ENCODE assay signal across 8 cellular contexts in genomic region chr5:180328296-180329137, GRCh38. TPM values are rescaled to one million over a fixed set of nuclear protein-coding genes. Genes with fewer than 3 reads are reported as not detected.
DNase-seq lines count a peak whose midpoint lies in the region; ATAC-seq and TF ChIP-seq lines count a peak whose summit lies in the region.

No MANE protein-coding gene starts in this region.

- POLR2A ChIA-PET in HCT116 (lab: Charles Lee), result interaction anchor here (0.6 kb wide), 1 partner anchor 35 kb away, joined by 3 read pairs; no protein-coding TSS in a partner anchor

- no peaks in the 10 kb centered on the region for H3K27me3 ChIP-seq in HCT116 (ENCODE audit: insufficient read depth, low read length)
- H3K27me3 ChIP-seq in adrenal gland, result no peaks in the 10 kb centered on the region
- H3K27me3 ChIP-seq in smooth muscle cell (ENCODE audit: low read depth), result no peaks in the 10 kb centered on the region

- WGBS in adrenal gland, 4 donors, result 59 to 67% (median 62%) methylated on average over 29 to 31 of the region's 31 CpGs
- WGBS in smooth muscle cell (ENCODE audit: low lambda C conversion rate), result 78% methylated on average over 31 of the region's 31 CpGs

- H3K9me2 ChIP-seq in HCT116 (ENCODE audit: insufficient read depth), result no peaks in the 10 kb centered on the region

- peaks cover 30% of the 10 kb centered on the region for H3F3A ChIP-seq in smooth muscle cell (ENCODE audit: low read depth)

- TF ChIP-seq CTCF in HCT116 (IDR thresholded peaks at IDR 0.05 in 2 of 3, conservative IDR thresholded peaks at IDR 0.05 in 1 of 3; ENCODE audit: borderline replicate concordance in 1 of 3, insufficient read depth in 1 of 3, low read depth in 2 of 3, low read length in 2 of 3), result peak; percentile 84 to 94 (median 90)
- TF ChIP-seq CTCF in adrenal gland (IDR thresholded peaks at IDR 0.05), result peak; percentile 71 to 80 (median 77)
- TF ChIP-seq CTCF in smooth muscle cell (IDR thresholded peaks at IDR 0.05; ENCODE audit: borderline replicate concordance, insufficient read depth, poor library complexity, severe bottlenecking), result peak; percentile 75

- intact Hi-C loops in HCT116 (cut with micrococcal nuclease), result loop anchor here (1.0 to 2.0 kb wide), 2 partner anchors 35 to 202 kb away; no protein-coding TSS in a partner anchor
- intact Hi-C loops in adrenal gland (cut with DNase I), result no loop called here

- no TSS peak for BruUV-seq in HCT116 (replicated peaks; lab: Mats Ljungman, UMichigan)

- H2AFZ ChIP-seq in HCT116 (ENCODE audit: low read depth, low read length, poor library complexity, severe bottlenecking) (no peak overlapping the region), smooth muscle cell (ENCODE audit: low read depth) (no peak overlapping the region)

- peaks cover 33 to 45% of the 10 kb centered on the region in 2 experiments for H3K4me1 ChIP-seq in HCT116 (ENCODE audit: control insufficient read depth in 1 of 2, insufficient read depth in 2 of 2, low read length in 2 of 2)
- peaks cover 6 to 10% of the 10 kb centered on the region in 2 donors for H3K4me1 ChIP-seq in adrenal gland (replicated peaks in 1 of 2)
- H3K4me1 ChIP-seq in smooth muscle cell (ENCODE audit: low read depth), result peaks cover 19% of the 10 kb centered on the region

- H4K20me1 ChIP-seq in HCT116 (ENCODE audit: insufficient read depth), result no peaks in the 10 kb centered on the region
- H4K20me1 ChIP-seq in smooth muscle cell (ENCODE audit: low read depth), result no peaks in the 10 kb centered on the region

- TF ChIP-seq POLR2A in HCT116 (IDR thresholded peaks at IDR 0.05; ENCODE audit: borderline replicate concordance, extremely low read depth, insufficient read depth, insufficient read length), result no peak
- TF ChIP-seq POLR2A in adrenal gland (IDR thresholded peaks at IDR 0.05), result no peak

- no peaks in the 10 kb centered on the region for H3K79me2 ChIP-seq in HCT116 (ENCODE audit: insufficient read depth, low read length)
- H3K79me2 ChIP-seq in smooth muscle cell (ENCODE audit: low read depth), result peaks cover 19% of the 10 kb centered on the region

- H3K9ac ChIP-seq in HCT116 (ENCODE audit: low read length) (no peak overlapping the region), smooth muscle cell (ENCODE audit: low read depth) (no peak overlapping the region)

- TF ChIP-seq RAD21 in HCT116 (IDR thresholded peaks at IDR 0.05; ENCODE audit: low read depth), result peak; percentile 73

- peak; percentile 90 for ATAC-seq in HCT116
- ATAC-seq in GM18907 (IDR thresholded peaks at IDR 0.05; ENCODE audit: unreplicated experiment), result no peak

- H3K4me3 ChIP-seq in HCT116 (replicated peaks in 1 of 2; ENCODE audit: low read depth in 1 of 2, low read length in 2 of 2) (no peak overlapping the region), adrenal gland (no peak overlapping the region), smooth muscle cell (no peak overlapping the region)

- no peak overlapping the region for H3K27ac ChIP-seq in HCT116 (ENCODE audit: low read depth, low read length)
- no peak overlapping the region for H3K27ac ChIP-seq in adrenal gland
- H3K27ac ChIP-seq in smooth muscle cell (ENCODE audit: low read depth), result peak overlapping the region; percentile 89

- no peak overlapping the region for H3K4me2 ChIP-seq in HCT116 (ENCODE audit: low read length)
- H3K4me2 ChIP-seq in smooth muscle cell, result no peak overlapping the region

- DNase-seq in EH (ENCODE audit: low read depth) (peak; percentile 67), HCT116 (ENCODE audit: low read depth, low spot score) (peak; percentile 74), NCI-H1092 treated with DMSO at 0.1 percent for 48 hours (lab: John Stamatoyannopoulos, UW) (peak; percentile 59), T-helper 1 cell (peak; percentile 63 to 84 (median 76)), adrenal gland (peak; percentile 79 to 94 (median 88)), hepatic stellate cell (ENCODE audit: low spot score) (peak; percentile 64), smooth muscle cell (lab: John Stamatoyannopoulos, UW; ENCODE audit: unreplicated experiment) (no peak)

- RAD21 ChIA-PET in HCT116 (lab: Charles Lee; ENCODE audit: low non-redundant PET in 1 of 2, low total read pairs in 2 of 2, uncharacterized antibody in 2 of 2, unreplicated experiment in 2 of 2), result interaction anchor here (1.3 to 1.4 kb wide), 3 partner anchors 13 to 36 kb away, joined by 4 to 7 read pairs (median 5); no protein-coding TSS in a partner anchor

- H3K36me3 ChIP-seq in HCT116 (ENCODE audit: control insufficient read depth in 1 of 2, insufficient read depth in 2 of 2, low read length in 2 of 2) (peaks cover 0 to 5% of the 10 kb centered on the region in 2 experiments; a peak in 1 of 4 replicates), adrenal gland (replicated peaks in 1 of 2) (no peaks in the 10 kb centered on the region), smooth muscle cell (ENCODE audit: low read depth) (peaks cover 5% of the 10 kb centered on the region)

- CTCF ChIA-PET in HCT116 (lab: Charles Lee), result interaction anchor here (0.6 to 2.0 kb wide), 28 partner anchors 9 to 390 kb away, joined by 3 to 31 read pairs (median 4); partner anchors contain the start of genes GFPT2 and RASGEF1C

- H3K9me3 ChIP-seq in HCT116 (ENCODE audit: control insufficient read depth in 1 of 2, insufficient read depth in 1 of 2, low read depth in 1 of 2, low read length in 2 of 2) (no peaks in the 10 kb centered on the region), adrenal gland (replicated peaks in 1 of 3) (no peaks in the 10 kb centered on the region), smooth muscle cell (replicated peaks; ENCODE audit: low read depth) (no peaks in the 10 kb centered on the region)

TF ChIP-seq in HCT116, 20 proteins besides CTCF, POLR2A, EP300 and RAD21:
- TF ChIP-seq EZH2phosphoT487 (IDR thresholded peaks at IDR 0.05; ENCODE audit: borderline replicate concordance), result no peak
- no peak for TF ChIP-seq SIN3A (IDR thresholded peaks at IDR 0.05; ENCODE audit: low read depth)
- TF ChIP-seq SP1 (IDR thresholded peaks at IDR 0.05; ENCODE audit: low read depth), result no peak
- no peak for TF ChIP-seq MAX (IDR thresholded peaks at IDR 0.05)
- no peak for TF ChIP-seq ZBTB33 (IDR thresholded peaks at IDR 0.05; ENCODE audit: extremely low read depth, insufficient replicate concordance, low read length)
- no peak for TF ChIP-seq EZH2 (IDR thresholded peaks at IDR 0.05)
- no peak for TF ChIP-seq JUND (IDR thresholded peaks at IDR 0.05)
- TF ChIP-seq YY1 (IDR thresholded peaks at IDR 0.05; ENCODE audit: extremely low read depth, insufficient replicate concordance, low read depth, low read length), result no peak
- TF ChIP-seq EGR1 (IDR thresholded peaks at IDR 0.05; ENCODE audit: low read depth), result no peak
- TF ChIP-seq ZNF274 (IDR thresholded peaks at IDR 0.05; ENCODE audit: low read depth, low read length), result no peak
- no peak for TF ChIP-seq TCF7L2 (IDR thresholded peaks at IDR 0.05; ENCODE audit: borderline replicate concordance, extremely low read depth, insufficient read depth, insufficient read length)
- TF ChIP-seq CBX3 (IDR thresholded peaks at IDR 0.05; ENCODE audit: low read depth), result no peak
- TF ChIP-seq ATF3 (IDR thresholded peaks at IDR 0.05), result no peak

RNA-seq across cellular contexts. Expression of gene GFPT2, which starts 24.6 kb away (rescaled TPM):
- 16.1 TPM for total RNA-seq in HCT116 (2021; ENCODE audit: unreplicated experiment)
- polyA plus RNA-seq in HCT116 (2012), result 9.3 and 11.2 TPM in 2 replicates
- total RNA-seq in adrenal gland, result 10 to 100 TPM in 4 of 8 donors, 1 to 10 TPM in 4; 5.8 to 20.1 (median 10.1) TPM
- 10 to 100 TPM in 1 of 3 donors, 1 to 10 TPM in 2; 4.6 to 18.3 (median 6.8) TPM for polyA plus RNA-seq in adrenal gland
- 137 and 168 TPM in 2 replicates for total RNA-seq in smooth muscle cell
- polyA plus RNA-seq in smooth muscle cell, result 163 and 243 TPM in 2 replicates

RNA-seq across cellular contexts. Expression of gene MAPK9, which starts 36.6 kb away (rescaled TPM):
- total RNA-seq in HCT116 (2021; ENCODE audit: unreplicated experiment) (43.4 TPM), adrenal gland (10 to 100 TPM; 20.7 to 54.0 (median 37.0) TPM), smooth muscle cell (40.9 and 43.4 TPM in 2 replicates)
- polyA plus RNA-seq in HCT116 (2012), result 24.0 and 25.8 TPM in 2 replicates
- polyA plus RNA-seq in adrenal gland (10 to 100 TPM; 11.9 to 66.6 (median 13.7) TPM), smooth muscle cell (34.8 and 36.0 TPM in 2 replicates)
